Comparison of ENCODE assay signal across 25 cellular contexts in the genomic region with DNA sequence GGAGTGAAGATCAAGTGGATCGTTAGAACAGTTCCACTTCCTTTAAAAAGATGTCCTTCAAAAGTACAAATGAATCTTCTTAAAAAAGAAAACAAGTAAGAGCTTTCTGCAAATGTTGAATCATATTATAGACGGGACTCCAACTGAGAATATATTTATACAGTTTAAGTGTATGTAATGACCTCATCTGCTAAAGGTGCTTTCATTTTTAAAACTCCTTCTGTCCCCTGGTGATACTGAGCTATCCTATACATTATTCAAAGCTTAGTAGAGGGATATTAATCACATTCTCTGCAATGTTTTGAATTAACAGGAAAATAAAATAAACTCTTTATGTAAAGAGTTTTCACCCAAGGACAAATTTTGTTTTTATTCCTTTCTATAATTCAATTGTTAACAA.
"Had no signal": no experiment of that assay in that cellular context is flagged by ENCODE, and none has a peak within 500 bp of the region (broad histone marks: within the 10 kb centered on the region; RNA-seq: fewer than 3 reads in every experiment).

No MANE protein-coding gene starts in this region.

- H3K4me2 ChIP-seq: smooth muscle cell had no signal

- H3K27me3 Mint-ChIP-seq: activated naive CD8-positive, alpha-beta T cell; progenitor cell of endocrine pancreas; type B pancreatic cell had no signal

- H3K36me3 Mint-ChIP-seq: activated naive CD8-positive, alpha-beta T cell; type B pancreatic cell had no signal

- DNase-seq: activated CD4-positive, alpha-beta T cell treated with anti-CD3 and anti-CD28 coated beads for 4 hours; activated CD4-positive, alpha-beta T cell treated with anti-CD3 and anti-CD28 coated beads, Interleukin-2, amount 50 U/mL, for 48 hours; activated CD4-positive, CD25-positive, alpha-beta regulatory T cell; activated CD8-positive, alpha-beta memory T cell treated with anti-CD3 and anti-CD28 coated beads, Interleukin-2, amount 50 U/mL, for 48 hours; activated naive CD4-positive, alpha-beta T cell; activated T-cell treated with anti-CD3 and anti-CD28 coated beads, Interleukin-2, amount 50 U/mL, for 4 hours; adrenal gland; colonic mucosa; heart left ventricle; left ventricle myocardium superior; mucosa of descending colon; occipital lobe; retina; sigmoid colon; stimulated activated CD4-positive, alpha-beta T cell treated with anti-CD3 and anti-CD28 coated beads, Interleukin-15, amount 100 ng/mL, for 24 hours; stimulated activated CD4-positive, alpha-beta T cell treated with anti-CD3 and anti-CD28 coated beads, Interleukin-2, amount 100 ng/mL, for 48 hours; stimulated activated naive CD4-positive, alpha-beta T cell; testis had no signal

- H3K4me3 Mint-ChIP-seq: activated naive CD8-positive, alpha-beta T cell; activated T-cell treated with anti-CD3 and anti-CD28 coated beads, Interleukin-2, amount 50 U/mL, for 4 hours; type B pancreatic cell had no signal

- H3K9me3 ChIP-seq: adrenal gland, ascending aorta, colonic mucosa, heart left ventricle, mucosa of descending colon, sigmoid colon, testis, vagina had no signal

- H3K27me3 ChIP-seq: adrenal gland, ascending aorta, colonic mucosa, heart left ventricle, sigmoid colon, testis, vagina had no signal

- ATAC-seq: activated T-cell treated with anti-CD3 and anti-CD28 coated beads, Interleukin-2, amount 50 U/mL, for 4 hours; heart left ventricle; left ventricle myocardium superior; mucosa of descending colon had no signal

- H3K27ac ChIP-seq: adrenal gland, ascending aorta, colonic mucosa, heart left ventricle, sigmoid colon, testis, vagina had no signal

- H3K9me3 Mint-ChIP-seq: activated T-helper 2 cell treated with anti-CD3 and anti-CD28 coated beads, Interferon-gamma antibody, Interleukin-2, Interleukin-4, amounts not matched to agents 10 μg/mL and 5 μg/mL and 100 μg/mL, durations not matched to agents 14 hours and 24 hours and 36 hours; type B pancreatic cell had no signal

- H3K36me3 ChIP-seq: adrenal gland, ascending aorta, colonic mucosa, heart left ventricle, sigmoid colon, vagina had no signal

- H3K27ac Mint-ChIP-seq: activated naive CD8-positive, alpha-beta T cell; activated T-helper 2 cell treated with anti-CD3 and anti-CD28 coated beads, Interferon-gamma antibody, Interleukin-2, Interleukin-4, amounts not matched to agents 10 μg/mL and 5 μg/mL and 100 μg/mL, durations not matched to agents 14 hours and 24 hours and 36 hours; progenitor cell of endocrine pancreas; type B pancreatic cell had no signal

- H3K4me1 ChIP-seq: adrenal gland, ascending aorta, colonic mucosa, heart left ventricle, sigmoid colon, testis, vagina had no signal

- H3K4me3 ChIP-seq: adrenal gland, ascending aorta, colonic mucosa, heart left ventricle, mucosa of descending colon, sigmoid colon, smooth muscle cell, testis, vagina had no signal
